Comparison of ENCODE assay signal across 21 cellular contexts in genomic region chr12:74171478-74171909, GRCh38.
DNase-seq lines count a peak whose midpoint lies in the region; TF ChIP-seq lines count a peak whose summit lies in the region.
"Had no signal": no experiment of that assay in that cellular context is flagged by ENCODE, and none has a peak within 500 bp of the region (broad histone marks: within the 10 kb centered on the region; RNA-seq: fewer than 3 reads in every experiment).

No MANE protein-coding gene starts in this region.

- H3K9me3 Mint-ChIP-seq in chondrocyte (ENCODE audit: low read depth), result peaks cover 6% of the 10 kb centered on the region

- DNase-seq in NCI-H146 treated with DMSO at 0.1 percent for 48 hours (lab: John Stamatoyannopoulos, UW; ENCODE audit: unreplicated experiment) (peak; percentile 52), NCI-H774 (lab: John Stamatoyannopoulos, UW) (peak; percentile 64), chondrocyte (ENCODE audit: low spot score) (peak; percentile 72), spleen (peak; percentile 33), HUDEP-2 (lab: John Stamatoyannopoulos, UW; ENCODE audit: unreplicated experiment in 76 of 76) (no peak), esophagus muscularis mucosa (ENCODE audit: extremely low spot score) (no peak)
- DNase-seq in activated naive CD4-positive, alpha-beta T cell treated with Interleukin-2 at 50 U/mL for 16 hours, result no peak
- DNase-seq: C1 segment of cervical spinal cord; Caco-2; CD4-positive, alpha-beta memory T cell; IMR-90; MM.1S; NCI-H1436; NCI-H2029; NCI-H2227 treated with DMSO at 0.1 percent for 48 hours; NCI-H524; NCI-H748 treated with DMSO at 0.1 percent for 48 hours; SJCRH30; T-helper 17 cell had no signal

- H3K27me3 Mint-ChIP-seq in chondrocyte (ENCODE audit: low read depth), result no peaks in the 10 kb centered on the region
- H3K27me3 Mint-ChIP-seq: CD4-positive, alpha-beta memory T cell; T-helper 17 cell had no signal

- no peak overlapping the region for H3K27ac Mint-ChIP-seq in chondrocyte (ENCODE audit: unreplicated experiment)
- H3K27ac Mint-ChIP-seq: CD4-positive, alpha-beta memory T cell; T-helper 17 cell had no signal

- H3K4me1 ChIP-seq in spleen, result no peaks in the 10 kb centered on the region
- no peaks in the 10 kb centered on the region for H3K4me1 ChIP-seq in esophagus muscularis mucosa
- H3K4me1 ChIP-seq: SJCRH30 had no signal

- WGBS in spleen, 5 donors, result 89 to 93% (median 93%) methylated on average over 19 of the region's 19 CpGs
- WGBS in esophagus muscularis mucosa, result 92% methylated on average over 19 of the region's 19 CpGs

- H3K36me3 Mint-ChIP-seq in chondrocyte (ENCODE audit: low read depth), result peaks cover 3% of the 10 kb centered on the region
- H3K36me3 Mint-ChIP-seq: CD4-positive, alpha-beta memory T cell had no signal

- no peak overlapping the region for H3K4me3 Mint-ChIP-seq in chondrocyte (ENCODE audit: unreplicated experiment)
- H3K4me3 Mint-ChIP-seq: CD4-positive, alpha-beta memory T cell; T-helper 17 cell had no signal

- H3K4me1 Mint-ChIP-seq in chondrocyte (ENCODE audit: low read depth), result no peaks in the 10 kb centered on the region
- H3K4me1 Mint-ChIP-seq: CD4-positive, alpha-beta memory T cell; T-helper 17 cell had no signal

- H3K27ac ChIP-seq in spleen, result no peak overlapping the region
- H3K27ac ChIP-seq in esophagus muscularis mucosa (replicated peaks in 1 of 4), result no peak overlapping the region
- H3K27ac ChIP-seq: KMS-11, RWPE1, SJCRH30 had no signal

- intact Hi-C loops in spleen (cut with DNase I; ENCODE audit: low total_unique reads) (no loop called here), esophagus muscularis mucosa (cut with DNase I) (no loop called here)

- no peak for TF ChIP-seq EP300 in esophagus muscularis mucosa (IDR thresholded peaks at IDR 0.05)

- peaks cover 0 to 33% (median 7%) of the 10 kb centered on the region in 8 donors for H3K9me3 ChIP-seq in spleen
- H3K9me3 ChIP-seq in esophagus muscularis mucosa, result no peaks in the 10 kb centered on the region
- H3K9me3 ChIP-seq: SJCRH30 had no signal

- TF ChIP-seq CTCF in chondrocyte (IDR thresholded peaks at IDR 0.05) (no peak), spleen (IDR thresholded peaks at IDR 0.05 in 8 of 11, conservative IDR thresholded peaks at IDR 0.05 in 3 of 11) (no peak), esophagus muscularis mucosa (IDR thresholded peaks at IDR 0.05) (no peak)

- TF ChIP-seq POLR2A in spleen (IDR thresholded peaks at IDR 0.05), result no peak
- no peak for TF ChIP-seq POLR2A in esophagus muscularis mucosa (IDR thresholded peaks at IDR 0.05; ENCODE audit: low read depth)

- H3K27me3 ChIP-seq in spleen (replicated peaks in 1 of 7) (no peaks in the 10 kb centered on the region), esophagus muscularis mucosa (no peaks in the 10 kb centered on the region)
- H3K27me3 ChIP-seq: SJCRH30 had no signal

- H3K4me3 ChIP-seq in spleen (no peak overlapping the region), esophagus muscularis mucosa (no peak overlapping the region)
- H3K4me3 ChIP-seq: SJCRH30 had no signal

- H3K36me3 ChIP-seq in spleen (no peaks in the 10 kb centered on the region), esophagus muscularis mucosa (no peaks in the 10 kb centered on the region)
- H3K36me3 ChIP-seq: SJCRH30 had no signal

Comparison
In these comparisons a context has a peak if more than half of its experiments do, and no peak if none do; other contexts are left out.
1. DNase-seq: peak in NCI-H146 treated with DMSO at 0.1 percent for 48 hours (single experiment), NCI-H774 (single experiment), chondrocyte (single experiment) and spleen (single experiment); none in activated naive CD4-positive, alpha-beta T cell treated with Interleukin-2 at 50 U/mL for 16 hours (single experiment), HUDEP-2 (0 of 76) and esophagus muscularis mucosa (single experiment).